Comparison of ENCODE assay signal across 8 cellular contexts in the genomic region with DNA sequence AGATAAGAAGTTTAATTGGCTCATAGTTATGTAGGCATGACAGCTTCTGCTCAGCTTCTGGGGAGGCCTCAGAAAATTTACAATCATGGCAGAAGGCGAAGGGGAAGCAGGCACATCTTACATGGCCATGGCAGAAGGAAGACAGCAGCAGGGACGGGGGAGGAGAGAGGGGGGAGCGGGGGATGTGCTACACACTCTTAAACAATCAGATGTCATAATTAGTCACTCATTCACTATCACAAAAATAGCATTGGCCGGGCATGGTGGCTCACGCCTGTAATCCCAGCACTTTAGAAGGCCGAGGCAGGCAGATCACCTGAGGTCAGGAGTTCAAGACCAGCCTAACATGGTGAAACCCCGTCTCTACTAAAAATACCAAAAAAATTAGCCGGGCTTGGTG. TPM values are rescaled to one million over a fixed set of nuclear protein-coding genes. Genes with fewer than 3 reads are reported as not detected.
"Had no signal": no experiment of that assay in that cellular context is flagged by ENCODE, and none has a peak within 500 bp of the region (broad histone marks: within the 10 kb centered on the region; RNA-seq: fewer than 3 reads in every experiment).

No MANE protein-coding gene starts in this region.

RNA-seq across cellular contexts. Expression of a gene that starts 10.9 kb away (rescaled TPM):
- total RNA-seq: activated T-helper 2 cell treated with anti-CD3 and anti-CD28 coated beads, Interferon-gamma antibody, Interleukin-2, Interleukin-4, amounts not matched to agents 10 μg/mL and 5 μg/mL and 100 μg/mL, durations not matched to agents 14 hours and 24 hours and 36 hours; cerebellum; colonic mucosa; NCI-H460; PC-9; SJSA1; T-helper 1 cell treated with Interleukin-12 subunit alpha and Interleukin-12 subunit beta and Interleukin-4 antibody, amounts not matched to agents 30 ng/mL and 1 ng/mL, for 36 hours had no signal
- polyA plus RNA-seq: adipose tissue had no signal
